Comparison of ENCODE assay signal across 17 cellular contexts in the genomic region with DNA sequence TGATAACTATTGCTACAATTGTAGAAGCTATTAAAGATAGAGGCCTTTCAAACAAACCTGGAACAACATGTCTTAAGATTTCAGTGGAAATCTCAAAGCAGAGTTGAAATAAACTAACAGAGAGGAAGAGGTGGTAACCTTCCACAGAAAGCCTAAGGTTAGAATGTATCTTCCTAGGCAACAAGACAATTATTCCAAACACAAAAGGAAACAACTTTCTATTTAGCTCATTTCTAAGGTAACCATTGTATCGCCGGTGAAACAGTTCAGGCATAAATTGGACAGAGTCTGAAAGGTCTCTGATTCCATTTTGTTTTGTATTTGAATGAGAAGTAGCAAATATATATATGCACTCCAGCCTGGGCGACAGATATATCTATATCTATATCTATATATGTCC.
"Had no signal": no experiment of that assay in that cellular context is flagged by ENCODE, and none has a peak within 500 bp of the region (broad histone marks: within the 10 kb centered on the region; RNA-seq: fewer than 3 reads in every experiment).

No MANE protein-coding gene starts in this region.

- H3K36me3 ChIP-seq: heart right ventricle, lower lobe of right lung, right lobe of liver, stomach, upper lobe of right lung had no signal

- H3K27ac ChIP-seq: heart right ventricle, lower lobe of right lung, psoas muscle, right lobe of liver, stomach, testis, upper lobe of right lung had no signal

- H3K4me3 ChIP-seq: heart right ventricle, lower lobe of right lung, psoas muscle, right lobe of liver, stomach, testis, upper lobe of right lung had no signal

- H3K27ac Mint-ChIP-seq: activated naive CD4-positive, alpha-beta T cell treated with anti-CD3 and anti-CD28 coated beads for 36 hours; activated naive CD8-positive, alpha-beta T cell treated with anti-CD3 and anti-CD28 coated beads, Interleukin-2, amount 50 U/mL, for 24 hours; activated T-helper 2 cell treated with anti-CD3 and anti-CD28 coated beads, Interferon-gamma antibody, Interleukin-2, Interleukin-4, amounts not matched to agents 10 μg/mL and 5 μg/mL and 100 μg/mL, durations not matched to agents 14 hours and 24 hours and 36 hours; effector memory CD8-positive, alpha-beta T cell had no signal

- H3K27me3 Mint-ChIP-seq: activated naive CD8-positive, alpha-beta T cell treated with anti-CD3 and anti-CD28 coated beads, Interleukin-2, amount 50 U/mL, for 24 hours; effector memory CD8-positive, alpha-beta T cell had no signal

- H3K9me3 Mint-ChIP-seq: activated naive CD8-positive, alpha-beta T cell treated with anti-CD3 and anti-CD28 coated beads, Interleukin-2, amount 50 U/mL, for 24 hours; activated T-helper 2 cell treated with anti-CD3 and anti-CD28 coated beads, Interferon-gamma antibody, Interleukin-2, Interleukin-4, amounts not matched to agents 10 μg/mL and 5 μg/mL and 100 μg/mL, durations not matched to agents 14 hours and 24 hours and 36 hours; effector memory CD8-positive, alpha-beta T cell had no signal

- H3K27me3 ChIP-seq: heart right ventricle, right lobe of liver, stomach, testis, upper lobe of right lung had no signal

- H3K4me1 Mint-ChIP-seq: activated naive CD8-positive, alpha-beta T cell treated with anti-CD3 and anti-CD28 coated beads, Interleukin-2, amount 50 U/mL, for 24 hours had no signal

- FAIRE-seq: frontal cortex had no signal

- DNase-seq: activated CD4-positive, CD25-positive, alpha-beta regulatory T cell treated with anti-CD3 and anti-CD28 coated beads, Interleukin-2, amount 50 U/mL, for 72 hours; activated naive CD4-positive, alpha-beta T cell treated with anti-CD3 and anti-CD28 coated beads for 36 hours; activated naive CD8-positive, alpha-beta T cell treated with anti-CD3 and anti-CD28 coated beads, Interleukin-2, amount 50 U/mL, for 24 hours; aorta; cerebellar nuclear complex; effector memory CD8-positive, alpha-beta T cell; heart right ventricle; left colon; lower lobe of right lung; midbrain; psoas muscle; right lobe of liver; stomach; testis; upper lobe of right lung had no signal

- H3K4me1 ChIP-seq: heart right ventricle, lower lobe of right lung, psoas muscle, right lobe of liver, stomach, testis, upper lobe of right lung had no signal

- H3K9me3 ChIP-seq: heart right ventricle, lower lobe of right lung, psoas muscle, right lobe of liver, stomach, testis, upper lobe of right lung had no signal

- H3K4me3 Mint-ChIP-seq: activated naive CD4-positive, alpha-beta T cell treated with anti-CD3 and anti-CD28 coated beads for 36 hours; activated naive CD8-positive, alpha-beta T cell treated with anti-CD3 and anti-CD28 coated beads, Interleukin-2, amount 50 U/mL, for 24 hours; effector memory CD8-positive, alpha-beta T cell had no signal

- ATAC-seq: activated naive CD8-positive, alpha-beta T cell treated with anti-CD3 and anti-CD28 coated beads, Interleukin-2, amount 50 U/mL, for 24 hours; effector memory CD8-positive, alpha-beta T cell; heart right ventricle; left colon; lower lobe of right lung; psoas muscle; right lobe of liver; upper lobe of right lung had no signal
